In genomic region chr1:10368194-10368593, GRCh38 we compare ENCODE assay signal across 23 cellular contexts.
"Had no signal": no experiment of that assay in that cellular context is flagged by ENCODE, and none has a peak within 500 bp of the region (broad histone marks: within the 10 kb centered on the region; RNA-seq: fewer than 3 reads in every experiment).

No MANE protein-coding gene starts in this region.

- H3K9me3 ChIP-seq: esophagus muscularis mucosa, gastroesophageal sphincter, heart left ventricle, left lung, lower lobe of right lung had no signal

- H3K4me1 ChIP-seq: esophagus muscularis mucosa, foreskin keratinocyte, gastroesophageal sphincter, heart left ventricle, left lung, lower lobe of right lung had no signal

- H2AFZ ChIP-seq: hepatocyte had no signal

- H3K27me3 ChIP-seq: dorsolateral prefrontal cortex, esophagus muscularis mucosa, foreskin keratinocyte, gastroesophageal sphincter, heart left ventricle, hepatocyte, left lung had no signal

- H3K27ac Mint-ChIP-seq: naive thymus-derived CD4-positive, alpha-beta T cell had no signal

- DNase-seq: dermis blood vessel endothelial cell; dorsolateral prefrontal cortex; effector CD4-positive, alpha-beta T cell; effector memory CD4-positive, alpha-beta T cell; foreskin keratinocyte; heart left ventricle; hypothalamus; immature natural killer cell; islet precursor cell; kidney; kidney glomerular epithelial cell; left lung; lower lobe of right lung; mesenchymal stem cell; midbrain; naive thymus-derived CD4-positive, alpha-beta T cell had no signal

- H3K27ac ChIP-seq: coronary artery, esophagus muscularis mucosa, foreskin keratinocyte, gastroesophageal sphincter, heart left ventricle, hepatocyte, left lung, lower lobe of right lung had no signal

- H3K4me3 Mint-ChIP-seq: immature natural killer cell; naive thymus-derived CD4-positive, alpha-beta T cell had no signal

- H3K27me3 Mint-ChIP-seq: naive thymus-derived CD4-positive, alpha-beta T cell had no signal

- ATAC-seq: foreskin keratinocyte; gastroesophageal sphincter; left lung; lower lobe of right lung; naive thymus-derived CD4-positive, alpha-beta T cell had no signal

- H3K4me2 ChIP-seq: hepatocyte had no signal

- H3K9me3 Mint-ChIP-seq: immature natural killer cell had no signal

- H3K79me2 ChIP-seq: hepatocyte had no signal

- FAIRE-seq: colon, endometrium, frontal cortex, kidney had no signal

- H3K4me1 Mint-ChIP-seq: immature natural killer cell had no signal

- H3K4me3 ChIP-seq: coronary artery, dorsolateral prefrontal cortex, esophagus muscularis mucosa, gastroesophageal sphincter, heart left ventricle, hepatocyte, left lung, lower lobe of right lung had no signal
